ENCODE assay signal across 8 cellular contexts in the genomic region with DNA sequence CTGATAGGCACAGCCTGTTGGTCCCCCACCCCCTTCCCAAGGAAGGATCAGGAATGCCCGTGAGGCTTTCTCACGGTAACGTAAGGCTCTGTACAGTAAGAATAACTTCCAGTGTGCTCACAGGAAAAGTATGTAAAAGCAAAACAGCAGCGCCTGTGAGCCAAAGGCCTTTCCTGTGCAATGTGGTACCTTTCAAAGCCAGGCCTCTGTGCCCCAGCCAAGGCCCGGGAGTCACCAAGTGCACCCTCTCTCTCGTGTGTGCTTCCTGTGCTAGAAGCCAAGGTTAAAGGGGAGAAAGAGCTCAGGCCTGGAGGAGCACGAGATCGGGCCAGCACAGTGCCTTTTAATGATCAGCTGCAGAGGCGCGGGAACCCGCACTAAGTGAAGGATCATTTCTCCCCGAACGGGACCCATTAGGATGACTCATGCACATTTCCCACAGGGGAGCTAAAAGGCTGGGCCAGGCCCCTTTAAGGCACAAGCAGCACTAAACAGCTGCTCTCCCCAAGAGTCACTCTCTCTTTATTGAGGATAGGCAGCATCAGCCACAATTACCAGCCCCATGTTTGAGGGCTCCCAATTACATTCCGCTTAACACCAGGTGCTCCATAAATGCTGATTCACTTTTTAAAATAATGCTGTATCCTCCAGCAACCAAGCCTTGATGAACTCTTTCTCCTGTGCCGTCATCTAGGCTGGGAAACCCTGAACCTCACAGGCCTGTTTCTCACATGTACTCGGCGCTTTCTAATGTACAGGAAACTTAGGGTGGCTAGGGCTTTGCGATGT. TPM values are rescaled to one million over a fixed set of nuclear protein-coding genes. Genes with fewer than 3 reads are reported as not detected.
DNase-seq lines count a peak whose midpoint lies in the region; ATAC-seq, FAIRE-seq and TF ChIP-seq lines count a peak whose summit lies in the region.

No MANE protein-coding gene starts in this region.

- peak overlapping the region; percentile 40 for H3K4me3 Mint-ChIP-seq in chondrocyte (ENCODE audit: unreplicated experiment)

- H3K36me3 Mint-ChIP-seq in chondrocyte (ENCODE audit: low read depth): no peaks in the 10 kb centered on the region

- DNase-seq in Daoy (ENCODE audit: low read depth) (peak; percentile 95), NCI-H146 treated with DMSO at 0.1 percent for 48 hours (lab: John Stamatoyannopoulos, UW; ENCODE audit: unreplicated experiment) (peak; percentile 21), chondrocyte (ENCODE audit: low spot score) (no peak), mucosa of descending colon (no peak), GM12892 (ENCODE audit: insufficient read length) (no peak)

- peaks cover 9% of the 10 kb centered on the region for H3K4me1 ChIP-seq in mucosa of descending colon (ENCODE audit: low read depth)

- ATAC-seq in mucosa of descending colon (peak; percentile 13), GM19463 (IDR thresholded peaks at IDR 0.05; ENCODE audit: unreplicated experiment) (no peak), HG02623 (IDR thresholded peaks at IDR 0.05; ENCODE audit: unreplicated experiment) (no peak), GM19023 (IDR thresholded peaks at IDR 0.05; ENCODE audit: unreplicated experiment) (no peak)

- no peaks in the 10 kb centered on the region for H3K27me3 Mint-ChIP-seq in chondrocyte (ENCODE audit: low read depth)

- H3K4me3 ChIP-seq in mucosa of descending colon: no peak overlapping the region

- H3K9me3 Mint-ChIP-seq in chondrocyte (ENCODE audit: low read depth): no peaks in the 10 kb centered on the region

- intact Hi-C loops in mucosa of descending colon (cut with DNase I, micrococcal nuclease): no loop called here

- peaks cover 74% of the 10 kb centered on the region for H3K4me1 Mint-ChIP-seq in chondrocyte (ENCODE audit: low read depth)

- peak overlapping the region; percentile 98 for H3K27ac Mint-ChIP-seq in chondrocyte (ENCODE audit: unreplicated experiment)

- TF ChIP-seq CTCF in chondrocyte (IDR thresholded peaks at IDR 0.05): no peak
- no peak for TF ChIP-seq CTCF in mucosa of descending colon (IDR thresholded peaks at IDR 0.05)

- H3K9me3 ChIP-seq in mucosa of descending colon: no peaks in the 10 kb centered on the region

- no peak for FAIRE-seq in GM12892 (lab: Jason Lieb, UNC)

- H3K36me3 ChIP-seq in mucosa of descending colon (ENCODE audit: low read depth): no peaks in the 10 kb centered on the region

- no peak for TF ChIP-seq POLR2A in GM12892 (IDR thresholded peaks at IDR 0.05; ENCODE audit: low read depth, low read length)

RNA-seq across cellular contexts. Expression of gene SHB, which starts 42.8 kb away (rescaled TPM):
- total RNA-seq in Daoy (2014; rRNA removed; shearing (Covaris generic)): 27.0 and 27.4 TPM in 2 replicates
- total RNA-seq in chondrocyte (19.6 to 25.1 TPM (median 23.8 TPM) in 3 replicates), mucosa of descending colon (10 to 100 TPM; 20.3 to 23.9 (median 20.6) TPM)
- 1.0 TPM for polyA plus RNA-seq in GM12892 (2012; ENCODE audit: missing spikeins)

Comparison
In these comparisons a context has a peak if more than half of its experiments do, and no peak if none do; other contexts are left out.
1. DNase-seq: peak in Daoy (single experiment) and NCI-H146 treated with DMSO at 0.1 percent for 48 hours (single experiment); none in chondrocyte (single experiment), mucosa of descending colon (0 of 3) and GM12892 (single experiment).